8 cellular contexts compared by ENCODE assay signal in the genomic region with DNA sequence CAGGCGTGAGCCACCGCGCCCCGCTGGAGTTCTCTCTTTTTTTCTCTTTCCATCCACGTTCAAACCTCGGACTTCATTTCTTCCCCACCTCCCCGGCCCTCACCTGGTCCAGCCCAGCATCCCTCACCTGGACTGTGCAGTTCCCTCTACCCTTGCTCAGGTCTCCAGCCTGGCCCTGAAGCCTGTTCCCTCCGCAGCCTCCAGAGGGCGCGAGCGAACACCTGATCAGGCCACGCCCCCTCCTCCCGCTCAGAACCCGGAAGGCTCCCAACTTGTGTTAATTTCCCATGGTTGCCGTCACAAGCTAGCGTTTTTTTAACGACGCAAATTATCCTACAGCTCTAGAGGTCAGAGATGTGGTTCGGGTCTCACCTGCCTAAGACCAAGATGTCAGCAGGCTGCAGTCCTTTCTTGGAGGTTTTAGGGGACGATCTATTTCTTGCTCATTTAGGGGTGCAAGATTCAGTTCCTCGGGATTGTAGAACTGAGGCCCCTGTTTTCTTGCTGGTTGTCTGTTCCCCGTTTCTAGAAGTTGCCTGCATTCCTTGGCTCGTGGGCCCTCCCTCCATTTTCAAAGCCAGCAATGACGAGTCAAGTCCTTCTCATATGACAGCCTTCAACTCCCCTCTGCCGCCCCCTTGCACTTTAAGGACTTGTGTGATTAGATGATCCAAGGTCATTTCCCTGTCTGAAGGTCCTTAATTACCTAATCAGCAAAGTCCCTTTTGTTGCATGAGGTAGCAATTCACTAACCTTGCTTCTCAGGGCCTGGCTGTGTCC. TPM values are rescaled to one million over a fixed set of nuclear protein-coding genes. Genes with fewer than 3 reads are reported as not detected.
A peak's percentile ranks its signal among the peaks of the same experiment; 100 is the strongest.
DNase-seq lines count a peak whose midpoint lies in the region; ATAC-seq, FAIRE-seq and TF ChIP-seq lines count a peak whose summit lies in the region.
"Not testable (repeated sequence)": the region's sequence is repeated elsewhere in the genome, so short reads cannot be mapped to it uniquely, and the experiment has no call there.

No MANE protein-coding gene starts in this region.

- H2AFZ ChIP-seq in OCI-LY3 (ENCODE audit: low read depth, low read length): peak overlapping the region; percentile 94; the same call in 1 of the 2 replicates
- not testable (repeated sequence) for H2AFZ ChIP-seq in astrocyte (ENCODE audit: low read depth, low read length)
- H2AFZ ChIP-seq in osteoblast (ENCODE audit: low read length): peak overlapping the region; percentile 41

- H3K9me3 ChIP-seq in CD4-positive, CD25-positive, alpha-beta regulatory T cell (ENCODE audit: control insufficient read depth in 2 of 2, low read length in 2 of 2); OCI-LY3 (ENCODE audit: insufficient read depth, low read length); astrocyte (ENCODE audit: insufficient read depth, low read depth, low read length); osteoblast (ENCODE audit: low read depth, low read length): not testable (repeated sequence)

- intact Hi-C loops in head of caudate nucleus (cut with DNase I): not testable (repeated sequence)

- H3K4me2 ChIP-seq in OCI-LY3 (ENCODE audit: low read length) (peak overlapping the region; percentile 66), astrocyte (ENCODE audit: low read length) (peak overlapping the region; percentile 36), osteoblast (ENCODE audit: insufficient read depth, low read length) (peak overlapping the region; percentile 55)

- POLR2A ChIA-PET in activated CD4-positive, alpha-beta memory T cell treated with anti-CD3 and anti-CD28 coated beads, Interleukin-2, amount 10 ng/mL, durations not matched to agents 7 days and 5 days (lab: Charles Lee): not testable (repeated sequence)

- peak overlapping the region in 2 of 4 donors; percentile 52 to 72 for H3K4me3 Mint-ChIP-seq in CD4-positive, CD25-positive, alpha-beta regulatory T cell
- not testable (repeated sequence) for H3K4me3 Mint-ChIP-seq in HFFc6; astrocyte (ENCODE audit: unreplicated experiment)
- H3K4me3 Mint-ChIP-seq in activated CD4-positive, alpha-beta memory T cell treated with anti-CD3 and anti-CD28 coated beads, Interleukin-2, amount 10 ng/mL, durations not matched to agents 7 days and 5 days: peak overlapping the region; percentile 32

- FAIRE-seq in astrocyte (lab: Jason Lieb, UNC): not testable (repeated sequence)

- not testable (repeated sequence) for H4K20me1 ChIP-seq in OCI-LY3 (ENCODE audit: insufficient read depth, low read length); astrocyte (ENCODE audit: insufficient read depth, low read length); osteoblast (ENCODE audit: insufficient read depth, low read length)

- not testable (repeated sequence) for H3K27me3 Mint-ChIP-seq in CD4-positive, CD25-positive, alpha-beta regulatory T cell; HFFc6 (ENCODE audit: insufficient read depth); activated CD4-positive, alpha-beta memory T cell treated with anti-CD3 and anti-CD28 coated beads, Interleukin-2, amount 10 ng/mL, durations not matched to agents 7 days and 5 days; astrocyte (ENCODE audit: low read depth, unreplicated experiment)

- not testable (repeated sequence) for H3K4me1 Mint-ChIP-seq in CD4-positive, CD25-positive, alpha-beta regulatory T cell; activated CD4-positive, alpha-beta memory T cell treated with anti-CD3 and anti-CD28 coated beads, Interleukin-2, amount 10 ng/mL, durations not matched to agents 7 days and 5 days; astrocyte (ENCODE audit: low read depth, unreplicated experiment)
- peaks cover 18% of the 10 kb centered on the region for H3K4me1 Mint-ChIP-seq in HFFc6 (ENCODE audit: low read depth)

- H3K4me3 ChIP-seq in CD4-positive, CD25-positive, alpha-beta regulatory T cell (ENCODE audit: low read depth, low read length): peak overlapping the region; percentile 41
- peak overlapping the region; percentile 76 for H3K4me3 ChIP-seq in OCI-LY3 (ENCODE audit: low read length)
- not testable (repeated sequence) for H3K4me3 ChIP-seq in astrocyte (ENCODE audit: insufficient read depth, low read depth, low read length); osteoblast (ENCODE audit: insufficient read depth, low read length)

- TF ChIP-seq CTCF in HFFc6 (IDR thresholded peaks at IDR 0.05) (peak; percentile 52), OCI-LY3 (IDR thresholded peaks at IDR 0.05; ENCODE audit: low read depth, low read length) (peak; percentile 29), osteoblast (IDR thresholded peaks at IDR 0.05; ENCODE audit: extremely low read depth, low read depth, low read length) (peak; percentile 20)
- TF ChIP-seq CTCF in astrocyte (IDR thresholded peaks at IDR 0.05; ENCODE audit: insufficient read depth, low read depth, low read length): not testable (repeated sequence)

- H3K27ac ChIP-seq in CD4-positive, CD25-positive, alpha-beta regulatory T cell (ENCODE audit: insufficient read depth, low read length, poor library complexity, severe bottlenecking): peak overlapping the region; percentile 33
- not testable (repeated sequence) for H3K27ac ChIP-seq in OCI-LY3 (ENCODE audit: low read length); astrocyte (ENCODE audit: low read depth, low read length); osteoblast (ENCODE audit: low read depth, low read length)

- not testable (repeated sequence) for H3K79me2 ChIP-seq in OCI-LY3 (ENCODE audit: low read length); astrocyte (ENCODE audit: insufficient read depth, low read length); osteoblast (ENCODE audit: insufficient read depth, low read length)

- H3K27ac Mint-ChIP-seq in CD4-positive, CD25-positive, alpha-beta regulatory T cell: peak overlapping the region in 2 of 3 donors; percentile 54 to 97
- H3K27ac Mint-ChIP-seq in HFFc6; activated CD4-positive, alpha-beta memory T cell treated with anti-CD3 and anti-CD28 coated beads, Interleukin-2, amount 10 ng/mL, durations not matched to agents 7 days and 5 days; astrocyte (ENCODE audit: unreplicated experiment): not testable (repeated sequence)

- H3K27me3 ChIP-seq in CD4-positive, CD25-positive, alpha-beta regulatory T cell (ENCODE audit: control insufficient read depth, insufficient read depth, low read length); OCI-LY3 (ENCODE audit: low read depth, low read length); astrocyte (ENCODE audit: insufficient read depth, low read length); osteoblast (ENCODE audit: insufficient read depth, low read length): not testable (repeated sequence)

- ATAC-seq in CD4-positive, CD25-positive, alpha-beta regulatory T cell (ENCODE audit: low read depth in 2 of 2): peak; percentile 96 to 97

- peak; percentile 41 to 71 (median 62) for DNase-seq in CD4-positive, CD25-positive, alpha-beta regulatory T cell
- DNase-seq in HFFc6; astrocyte (ENCODE audit: low read depth); osteoblast (ENCODE audit: insufficient read length, low spot score, missing footprints): not testable (repeated sequence)
- peak; percentile 79 for DNase-seq in activated CD4-positive, alpha-beta memory T cell treated with anti-CD3 and anti-CD28 coated beads, Interleukin-2, amount 10 ng/mL, durations not matched to agents 7 days and 5 days
- peak in 29 of 42 donors; percentile 15 to 68 (median 41) for DNase-seq in head of caudate nucleus
- DNase-seq in stimulated activated CD8-positive, alpha-beta memory T cell treated with anti-CD3 and anti-CD28 coated beads, Interleukin-2, amount 100 ng/mL, for 1 hour (ENCODE audit: low read depth in 2 of 2): peak; percentile 12 to 29

- CTCF ChIA-PET in activated CD4-positive, alpha-beta memory T cell treated with anti-CD3 and anti-CD28 coated beads, Interleukin-2, amount 10 ng/mL, durations not matched to agents 7 days and 5 days (lab: Charles Lee): not testable (repeated sequence)

- not testable (repeated sequence) for H3K9me3 Mint-ChIP-seq in CD4-positive, CD25-positive, alpha-beta regulatory T cell; HFFc6; activated CD4-positive, alpha-beta memory T cell treated with anti-CD3 and anti-CD28 coated beads, Interleukin-2, amount 10 ng/mL, durations not matched to agents 7 days and 5 days; astrocyte (ENCODE audit: unreplicated experiment)

- H3K36me3 ChIP-seq in CD4-positive, CD25-positive, alpha-beta regulatory T cell (ENCODE audit: control insufficient read depth, insufficient read depth, low read length); OCI-LY3 (replicated peaks; ENCODE audit: low read depth, low read length); astrocyte (ENCODE audit: insufficient read depth, low read length); osteoblast (ENCODE audit: insufficient read depth, low read length): not testable (repeated sequence)

- H3K36me3 Mint-ChIP-seq in CD4-positive, CD25-positive, alpha-beta regulatory T cell; HFFc6 (ENCODE audit: low read depth); activated CD4-positive, alpha-beta memory T cell treated with anti-CD3 and anti-CD28 coated beads, Interleukin-2, amount 10 ng/mL, durations not matched to agents 7 days and 5 days (ENCODE audit: low read depth); astrocyte (ENCODE audit: low read depth, unreplicated experiment): not testable (repeated sequence)

- H3K4me1 ChIP-seq in CD4-positive, CD25-positive, alpha-beta regulatory T cell (ENCODE audit: control insufficient read depth, insufficient read depth, low read length, poor library complexity, severe bottlenecking); OCI-LY3 (ENCODE audit: low read length); astrocyte (ENCODE audit: insufficient read depth, low read length); osteoblast (ENCODE audit: insufficient read depth, low read length): not testable (repeated sequence)

- peak overlapping the region; percentile 57 for H3K9ac ChIP-seq in OCI-LY3 (ENCODE audit: low read length)
- not testable (repeated sequence) for H3K9ac ChIP-seq in astrocyte (ENCODE audit: low read length)

RNA-seq across cellular contexts. Expression of gene LRRC37B, which starts 59.9 kb away (rescaled TPM):
- 112 TPM for total RNA-seq in CD4-positive, CD25-positive, alpha-beta regulatory T cell
- polyA plus RNA-seq in CD4-positive, CD25-positive, alpha-beta regulatory T cell: 10 to 100 TPM; 11.2 to 22.1 (median 15.7) TPM
- total RNA-seq in HFFc6 (2021; fragmentation: NEBNext Ultra II Directional; extraction: Animal tissue kit (Norgen Biotek cat#: 25700)): 1 to 10 TPM; 5.3 to 8.7 (median 6.6) TPM
- total RNA-seq in activated CD4-positive, alpha-beta memory T cell treated with anti-CD3 and anti-CD28 coated beads, Interleukin-2, amount 10 ng/mL, durations not matched to agents 7 days and 5 days: 10 to 100 TPM; 41.1 to 44.9 TPM
- total RNA-seq in astrocyte: 10.0 and 10.3 TPM in 2 replicates
- 17.0 and 23.0 TPM in 2 replicates for total RNA-seq in osteoblast
